In the genomic region with DNA sequence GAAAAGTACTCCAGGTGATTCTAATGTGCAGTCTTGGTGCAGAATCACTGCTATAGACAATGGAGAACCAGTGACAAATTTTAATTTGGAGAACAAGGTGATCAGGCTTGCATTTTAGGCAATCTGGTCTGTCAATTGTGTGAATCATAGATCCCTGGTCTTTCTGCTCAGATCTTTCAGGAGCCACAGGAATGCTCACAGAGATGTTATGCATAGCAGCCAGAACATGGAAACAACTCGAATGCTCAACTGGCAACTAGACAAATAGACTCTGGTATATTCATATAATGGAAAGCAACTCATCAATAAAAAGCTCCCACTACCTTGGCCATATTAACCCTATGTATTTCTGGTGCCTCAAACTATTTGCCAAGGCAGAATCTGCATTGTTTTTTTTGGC, we compare ENCODE assay signal across 16 cellular contexts.
"Had no signal": no experiment of that assay in that cellular context is flagged by ENCODE, and none has a peak within 500 bp of the region (broad histone marks: within the 10 kb centered on the region; RNA-seq: fewer than 3 reads in every experiment).

No MANE protein-coding gene starts in this region.

- DNase-seq: activated CD4-positive, alpha-beta T cell treated with anti-CD3 and anti-CD28 coated beads, Interleukin-2, amount 50 U/mL, for 1 hour; activated CD4-positive, CD25-positive, alpha-beta regulatory T cell; activated naive CD4-positive, alpha-beta T cell treated with anti-CD3 and anti-CD28 coated beads, Interleukin-2, amount 50 U/mL, for 16 hours; amniotic stem cell; hypothalamus; mucosa of descending colon; naive thymus-derived CD8-positive, alpha-beta T cell; nucleus accumbens; right lobe of liver; spleen; stimulated activated CD4-positive, alpha-beta T cell treated with anti-CD3 and anti-CD28 coated beads, Interleukin-2, amount 100 ng/mL, for 24 hours; stimulated activated naive CD4-positive, alpha-beta T cell; T-helper 17 cell had no signal

- H3K4me3 ChIP-seq: esophagus muscularis mucosa, lung, mucosa of descending colon, prostate gland, right lobe of liver, spleen had no signal

- H3K9me3 ChIP-seq: mucosa of descending colon, prostate gland, right lobe of liver had no signal

- H3K36me3 ChIP-seq: esophagus muscularis mucosa, prostate gland, right lobe of liver, spleen had no signal

- ATAC-seq: mucosa of descending colon; naive thymus-derived CD8-positive, alpha-beta T cell; T-helper 17 cell had no signal

- H3K4me1 ChIP-seq: esophagus muscularis mucosa, prostate gland, right lobe of liver, spleen had no signal

- H3K27ac ChIP-seq: esophagus muscularis mucosa, prostate gland, right lobe of liver, spleen had no signal

- H3K27me3 ChIP-seq: esophagus muscularis mucosa, right lobe of liver, spleen had no signal
